17 cellular contexts compared by ENCODE assay signal in genomic region chr2:139055165-139055564, GRCh38.
"Had no signal": no experiment of that assay in that cellular context is flagged by ENCODE, and none has a peak within 500 bp of the region (broad histone marks: within the 10 kb centered on the region; RNA-seq: fewer than 3 reads in every experiment).

No MANE protein-coding gene starts in this region.

- H3K27ac ChIP-seq: coronary artery, heart left ventricle, right atrium auricular region, sigmoid colon, skin epidermis, thoracic aorta, transverse colon had no signal

- H3K27me3 ChIP-seq: heart left ventricle, right atrium auricular region, sigmoid colon, transverse colon had no signal

- H3K4me1 Mint-ChIP-seq: naive thymus-derived CD8-positive, alpha-beta T cell; neural crest cell; stimulated activated naive B cell treated with anti-CD40 and anti-IgM and Interleukin-4, amounts not matched to agents 10 μg/mL and 1 μg/mL and 100 μg/mL, for 72 hours; stimulated activated naive CD8-positive, alpha-beta T cell treated with anti-CD3 and anti-CD28 coated beads, Interleukin-15, amount 100 ng/mL, for 72 hours had no signal

- DNase-seq: effector CD8-positive, alpha-beta T cell; heart left ventricle; hippocampal formation; left colon; mucosa of descending colon; naive thymus-derived CD8-positive, alpha-beta T cell; sigmoid colon; stimulated activated CD4-positive, alpha-beta T cell treated with anti-CD3 and anti-CD28 coated beads, Interleukin-2, amount 100 ng/mL, for 24 hours; stimulated activated CD4-positive, alpha-beta T cell treated with anti-CD3 and anti-CD28 coated beads, Interleukin-4, amount 100 ng/mL, for 4 hours; stimulated activated naive B cell treated with anti-CD40 and anti-IgM and Interleukin-4, amounts not matched to agents 10 μg/mL and 1 μg/mL and 100 μg/mL, for 72 hours; stimulated activated naive CD8-positive, alpha-beta T cell treated with anti-CD3 and anti-CD28 coated beads, Interleukin-15, amount 100 ng/mL, for 72 hours; transverse colon had no signal

- H3K4me3 ChIP-seq: coronary artery, heart left ventricle, mucosa of descending colon, right atrium auricular region, sigmoid colon, skin epidermis, thoracic aorta, transverse colon had no signal

- H3K27me3 Mint-ChIP-seq: naive thymus-derived CD8-positive, alpha-beta T cell; stimulated activated naive B cell treated with anti-CD40 and anti-IgM and Interleukin-4, amounts not matched to agents 10 μg/mL and 1 μg/mL and 100 μg/mL, for 72 hours; stimulated activated naive CD8-positive, alpha-beta T cell treated with anti-CD3 and anti-CD28 coated beads, Interleukin-15, amount 100 ng/mL, for 72 hours had no signal

- H3K36me3 ChIP-seq: heart left ventricle, right atrium auricular region, sigmoid colon, thoracic aorta, transverse colon had no signal

- H3K27ac Mint-ChIP-seq: naive thymus-derived CD8-positive, alpha-beta T cell; stimulated activated naive B cell treated with anti-CD40 and anti-IgM and Interleukin-4, amounts not matched to agents 10 μg/mL and 1 μg/mL and 100 μg/mL, for 72 hours; stimulated activated naive CD8-positive, alpha-beta T cell treated with anti-CD3 and anti-CD28 coated beads, Interleukin-15, amount 100 ng/mL, for 72 hours had no signal

- H3K36me3 Mint-ChIP-seq: stimulated activated naive B cell treated with anti-CD40 and anti-IgM and Interleukin-4, amounts not matched to agents 10 μg/mL and 1 μg/mL and 100 μg/mL, for 72 hours had no signal

- H3K9me3 Mint-ChIP-seq: neural crest cell had no signal

- H3K4me1 ChIP-seq: heart left ventricle, right atrium auricular region, sigmoid colon, transverse colon had no signal

- H3K9me3 ChIP-seq: heart left ventricle, mucosa of descending colon, right atrium auricular region, sigmoid colon, thoracic aorta, transverse colon had no signal

- H3K4me3 Mint-ChIP-seq: naive thymus-derived CD8-positive, alpha-beta T cell; neural crest cell; stimulated activated naive B cell treated with anti-CD40 and anti-IgM and Interleukin-4, amounts not matched to agents 10 μg/mL and 1 μg/mL and 100 μg/mL, for 72 hours; stimulated activated naive CD8-positive, alpha-beta T cell treated with anti-CD3 and anti-CD28 coated beads, Interleukin-15, amount 100 ng/mL, for 72 hours had no signal
